In the genomic region with DNA sequence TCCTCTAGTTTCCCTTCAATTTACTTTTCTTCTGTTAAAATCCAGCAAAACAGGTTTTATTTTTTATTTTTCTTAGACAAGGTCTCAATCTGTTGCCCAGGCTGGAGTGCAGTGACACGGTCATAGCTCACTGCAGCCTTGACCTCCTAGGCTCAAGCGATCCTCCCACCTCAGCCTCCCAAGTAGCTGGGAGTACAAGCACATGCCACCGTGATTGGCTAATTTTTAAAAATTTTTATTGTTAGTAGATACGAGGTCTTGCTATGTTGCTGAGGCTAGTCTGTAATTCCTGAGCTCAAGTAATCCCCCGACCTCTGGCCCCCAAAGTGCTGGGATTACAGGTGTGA, we compare ENCODE assay signal across 21 cellular contexts. TPM values are rescaled to one million over a fixed set of nuclear protein-coding genes. Genes with fewer than 3 reads are reported as not detected.
DNase-seq lines count a peak whose midpoint lies in the region; ATAC-seq and TF ChIP-seq lines count a peak whose summit lies in the region.
"Had no signal": no experiment of that assay in that cellular context is flagged by ENCODE, and none has a peak within 500 bp of the region (broad histone marks: within the 10 kb centered on the region; RNA-seq: fewer than 3 reads in every experiment).

No MANE protein-coding gene starts in this region.

- DNase-seq in PC-3, result no peak
- DNase-seq in smooth muscle cell (lab: John Stamatoyannopoulos, UW; ENCODE audit: unreplicated experiment), result no peak
- no peak for DNase-seq in SIG-M5 treated with dmso at 0.1 percent for 504 hours (lab: John Stamatoyannopoulos, UW; ENCODE audit: unreplicated experiment)
- no peak for DNase-seq in NOMO-1 treated with dmso at 0.1 percent for 144 hours (lab: John Stamatoyannopoulos, UW; ENCODE audit: unreplicated experiment)
- DNase-seq in GM10248 (ENCODE audit: extremely low spot score), result no peak
- DNase-seq: activated CD8-positive, alpha-beta memory T cell treated with anti-CD3 and anti-CD28 coated beads, Interleukin-2, amount 50 U/mL, for 48 hours; activated gamma-delta T cell; amniotic stem cell; central memory CD4-positive, alpha-beta T cell; effector CD4-positive, alpha-beta T cell; heart left ventricle; natural killer cell; NCI-H1694 treated with DMSO at 0.1 percent for 48 hours; SHP77 treated with DMSO at 0.1 percent for 48 hours; stimulated activated CD4-positive, alpha-beta T cell treated with anti-CD3 and anti-CD28 coated beads, Interleukin-4, amount 100 ng/mL, for 24 hours had no signal

- H4K20me1 ChIP-seq in PC-3 (ENCODE audit: low read length), result no peaks in the 10 kb centered on the region
- no peaks in the 10 kb centered on the region for H4K20me1 ChIP-seq in smooth muscle cell (ENCODE audit: low read depth)

- CTCF ChIA-PET in PC-3 (lab: Charles Lee), result no interaction called here
- CTCF ChIA-PET in GM10248 (lab: Yijun Ruan, JAX), result interaction anchor here (1.8 kb wide), 1 partner anchor 16 kb away, joined by 7 read pairs; no protein-coding TSS in a partner anchor

- TF ChIP-seq CTCF in PC-3 (conservative IDR thresholded peaks at IDR 0.05; ENCODE audit: low read depth, low read length) (no peak), smooth muscle cell (IDR thresholded peaks at IDR 0.05; ENCODE audit: borderline replicate concordance, insufficient read depth, poor library complexity, severe bottlenecking) (no peak), GM10248 (IDR thresholded peaks at IDR 0.05; ENCODE audit: control extremely low read depth, extremely low read depth, low read depth, missing control alignments) (no peak)

- H3K36me3 ChIP-seq in PC-3 (ENCODE audit: low read depth, low read length), result 0 out of 2 replicates have a peak, but pooled peaks cover 3% of the 10 kb centered on the region
- no peaks in the 10 kb centered on the region for H3K36me3 ChIP-seq in smooth muscle cell (ENCODE audit: low read depth)
- H3K36me3 ChIP-seq: heart left ventricle had no signal

- POLR2A ChIA-PET in PC-3 (lab: Charles Lee; ENCODE audit: unreplicated experiment), result no interaction called here
- POLR2A ChIA-PET in GM10248 (lab: Yijun Ruan, JAX), result no interaction called here

- peak; percentile 18 for ATAC-seq in GM18858 (IDR thresholded peaks at IDR 0.05; ENCODE audit: unreplicated experiment)
- ATAC-seq in HG02798 (IDR thresholded peaks at IDR 0.05; ENCODE audit: poor library complexity, unreplicated experiment), result peak; percentile 22
- ATAC-seq in PC-3, result peak; percentile 3; the same call in 1 of the 2 replicates
- ATAC-seq: heart left ventricle, natural killer cell had no signal

- H3K79me2 ChIP-seq in PC-3 (ENCODE audit: low read length) (no peaks in the 10 kb centered on the region), smooth muscle cell (ENCODE audit: low read depth) (no peaks in the 10 kb centered on the region)

- H3K27me3 ChIP-seq in PC-3 (ENCODE audit: low read length) (no peaks in the 10 kb centered on the region), smooth muscle cell (ENCODE audit: low read depth) (no peaks in the 10 kb centered on the region)
- H3K27me3 ChIP-seq: heart left ventricle had no signal

- H3K4me2 ChIP-seq in PC-3 (ENCODE audit: low read length) (peak overlapping the region; percentile 67), smooth muscle cell (no peak overlapping the region)

- H3K9me3 ChIP-seq in PC-3 (ENCODE audit: low read length) (no peaks in the 10 kb centered on the region), smooth muscle cell (replicated peaks; ENCODE audit: low read depth) (peaks cover 10% of the 10 kb centered on the region)

- H3K4me3 ChIP-seq in PC-3 (ENCODE audit: low read length) (peak overlapping the region; percentile 30; the same call in 1 of the 2 replicates), smooth muscle cell (no peak overlapping the region)
- H3K4me3 ChIP-seq: heart left ventricle, skin epidermis had no signal

- 94% methylated on average over 5 of the region's 5 CpGs for WGBS in smooth muscle cell (ENCODE audit: low lambda C conversion rate)

- no TSS peak for BruUV-seq in PC-3 (replicated peaks; lab: Mats Ljungman, UMichigan)

- H3F3A ChIP-seq in PC-3 (ENCODE audit: low read length, unreplicated experiment) (peaks cover 15% of the 10 kb centered on the region), smooth muscle cell (ENCODE audit: low read depth) (no peaks in the 10 kb centered on the region)

- H3K27ac ChIP-seq in PC-3 (ENCODE audit: low read length) (peak overlapping the region; percentile 84), smooth muscle cell (ENCODE audit: low read depth) (no peak overlapping the region)
- H3K27ac ChIP-seq: heart left ventricle, skin epidermis had no signal

- H3K9ac ChIP-seq in PC-3 (ENCODE audit: low read length), result peak overlapping the region; percentile 39
- H3K9ac ChIP-seq in smooth muscle cell (ENCODE audit: low read depth), result no peak overlapping the region

- no peaks in the 10 kb centered on the region for H3K9me2 ChIP-seq in PC-3 (replicated peaks; ENCODE audit: low read length)

- H2AFZ ChIP-seq in PC-3 (ENCODE audit: low read length), result peak overlapping the region; percentile 32
- H2AFZ ChIP-seq in smooth muscle cell (ENCODE audit: low read depth), result peak overlapping the region; percentile 2

- intact Hi-C loops in PC-3 (cut with micrococcal nuclease), result no loop called here

- peaks cover 42% of the 10 kb centered on the region for H3K4me1 ChIP-seq in PC-3 (ENCODE audit: insufficient read depth, low read length)
- H3K4me1 ChIP-seq in smooth muscle cell (ENCODE audit: low read depth), result no peaks in the 10 kb centered on the region

RNA-seq across cellular contexts. Expression of a gene that starts 41.6 kb away (rescaled TPM):
- 4.8 and 5.6 TPM in 2 replicates for total RNA-seq in PC-3 (2014; rRNA removed)
- 1.4 TPM in 1 of 2 replicates, not detected in the other for total RNA-seq in smooth muscle cell
- polyA plus RNA-seq in smooth muscle cell, result 1.4 TPM in 1 of 2 replicates, not detected in the other
- total RNA-seq: lung microvascular endothelial cell, M059J, temporal lobe had no signal
- polyA plus RNA-seq: heart left ventricle had no signal
